Comparison of ENCODE assay signal across 1 cellular context in genomic region chr3:158773845-158774542, GRCh38.
TF ChIP-seq lines count a peak whose summit lies in the region.

No MANE protein-coding gene starts in this region.

TF ChIP-seq in IMR-90, 13 proteins besides CTCF, POLR2A, EP300 and RAD21 (continued from another document):
- TF ChIP-seq USF2 (IDR thresholded peaks at IDR 0.05; ENCODE audit: low read depth, low read length) (no peak), FOS (IDR thresholded peaks at IDR 0.05; ENCODE audit: low read depth, low read length) (no peak)
